ENCODE assay signal across 1 cellular context in genomic region chr22:43262990-43263644, GRCh38.
TF ChIP-seq lines count a peak whose summit lies in the region.

No MANE protein-coding gene starts in this region.

TF ChIP-seq in HepG2, 621 proteins besides CTCF, POLR2A, EP300 and RAD21 (continued from another document and continues in another):
- 0 out of 4 replicates have a peak, but pooled peaks of 1 of the 2 experiments have one; percentile 15 for TF ChIP-seq REST (IDR thresholded peaks at IDR 0.05; ENCODE audit: borderline replicate concordance in 1 of 2, low read depth in 1 of 2, low read length in 2 of 2)
- 0 out of 2 replicates have a peak, but pooled peaks have one; percentile 15 for TF ChIP-seq TFDP1 (CRISPR knock-in tag; IDR thresholded peaks at IDR 0.05; ENCODE audit: borderline replicate concordance)
- no peak for TF ChIP-seq ZC3H4 (CRISPR knock-in tag; IDR thresholded peaks at IDR 0.05; ENCODE audit: borderline replicate concordance)
- peak; percentile 26 for TF ChIP-seq ZFP91 (CRISPR knock-in tag; IDR thresholded peaks at IDR 0.05; ENCODE audit: borderline replicate concordance)
- TF ChIP-seq ZNF605 (CRISPR knock-in tag; IDR thresholded peaks at IDR 0.05): peak; percentile 42; the same call in 1 of the 2 replicates
- TF ChIP-seq ISL2 (CRISPR knock-in tag; IDR thresholded peaks at IDR 0.05): peak; percentile 72
- TF ChIP-seq ZNF614 (CRISPR knock-in tag; IDR thresholded peaks at IDR 0.05; ENCODE audit: borderline replicate concordance): 0 out of 2 replicates have a peak, but pooled peaks have one; percentile 53
- TF ChIP-seq HOXA7 (CRISPR knock-in tag; IDR thresholded peaks at IDR 0.05): no peak
- TF ChIP-seq SOX5 (CRISPR knock-in tag; IDR thresholded peaks at IDR 0.05; ENCODE audit: borderline replicate concordance): peak; percentile 66; the same call in 1 of the 2 replicates
- TF ChIP-seq EZH2 (conservative IDR thresholded peaks at IDR 0.05; ENCODE audit: low read depth, low read length): 0 out of 2 replicates have a peak, but pooled peaks have one; percentile 5
- TF ChIP-seq ZNF7 (CRISPR knock-in tag; IDR thresholded peaks at IDR 0.05): no peak
- peak; percentile 73 for TF ChIP-seq PAXIP1 (CRISPR knock-in tag; conservative IDR thresholded peaks at IDR 0.05)
- TF ChIP-seq ZNF609 (CRISPR knock-in tag; IDR thresholded peaks at IDR 0.05; ENCODE audit: borderline replicate concordance): peak; percentile 95
- peak; percentile 66 for TF ChIP-seq GABPB1 (CRISPR knock-in tag; IDR thresholded peaks at IDR 0.05)
- TF ChIP-seq ZNF512B (CRISPR knock-in tag; IDR thresholded peaks at IDR 0.05; ENCODE audit: borderline replicate concordance): no peak
- TF ChIP-seq PHF21A (CRISPR knock-in tag; IDR thresholded peaks at IDR 0.05): no peak
- no peak for TF ChIP-seq RCOR2 (CRISPR knock-in tag; IDR thresholded peaks at IDR 0.05)
- peak; percentile 52 for TF ChIP-seq UBTF (CRISPR knock-in tag; IDR thresholded peaks at IDR 0.05)
- TF ChIP-seq ZNF160 (CRISPR knock-in tag; IDR thresholded peaks at IDR 0.05): 0 out of 2 replicates have a peak, but pooled peaks have one; percentile 39
- TF ChIP-seq ESRRA (CRISPR knock-in tag; IDR thresholded peaks at IDR 0.05; ENCODE audit: low read depth): 0 out of 2 replicates have a peak, but pooled peaks have one; percentile 31
- TF ChIP-seq HIC2 (CRISPR knock-in tag; IDR thresholded peaks at IDR 0.05; ENCODE audit: low read depth): 0 out of 2 replicates have a peak, but pooled peaks have one; percentile 25
- TF ChIP-seq ZHX1 (CRISPR knock-in tag; IDR thresholded peaks at IDR 0.05; ENCODE audit: low read depth): no peak
